In genomic region chr5:139517683-139518564, GRCh38 we compare ENCODE assay signal across 8 cellular contexts. TPM values are rescaled to one million over a fixed set of nuclear protein-coding genes. Genes with fewer than 3 reads are reported as not detected.
DNase-seq lines count a peak whose midpoint lies in the region; ATAC-seq and TF ChIP-seq lines count a peak whose summit lies in the region.

No MANE protein-coding gene starts in this region.

- H3K27me3 ChIP-seq in liver (ENCODE audit: control insufficient read depth in 4 of 4, insufficient read depth in 4 of 4, low read length in 3 of 4), result no peaks in the 10 kb centered on the region

- H3K27ac ChIP-seq in liver (ENCODE audit: low read depth in 1 of 2, low read length in 2 of 2), result peak overlapping the region; percentile 73

- no peaks in the 10 kb centered on the region for H3K9me3 ChIP-seq in liver (ENCODE audit: control insufficient read depth in 4 of 4, low read length in 3 of 4)

- peak; percentile 94 for TF ChIP-seq CTCF in liver (IDR thresholded peaks at IDR 0.05; ENCODE audit: low read depth, low read length, missing input control)

- intact Hi-C loops in activated CD4-positive, alpha-beta T cell treated with anti-CD3 and anti-CD28 coated beads, Interleukin-2, amount 10 ng/mL, durations not matched to agents 24 days and 14 days (cut with micrococcal nuclease), result loop anchor here (1.0 to 5.0 kb wide), 4 partner anchors 36 to 247 kb away; partner anchors contain the start of genes PAIP2, STING1 and UBE2D2
- intact Hi-C loops in dendritic cell treated with granulocyte-macrophage colony-stimulating factor and Interleukin-4, amounts not matched to agents 40 ng/mL and 50 ng/mL, for 4 days (cut with micrococcal nuclease), result loop anchor here (2.0 kb wide), 1 partner anchor 43 kb away; the partner anchor contains the start of gene UBE2D2

- peak overlapping the region; percentile 47 to 76 (median 54) for H3K4me3 ChIP-seq in liver (ENCODE audit: low read depth in 1 of 3, low read length in 3 of 3)

- H3K27ac Mint-ChIP-seq in activated CD4-positive, alpha-beta T cell treated with anti-CD3 and anti-CD28 coated beads, Interleukin-2, amount 10 ng/mL, durations not matched to agents 24 days and 14 days, result peak overlapping the region; percentile 93
- H3K27ac Mint-ChIP-seq in dendritic cell treated with granulocyte-macrophage colony-stimulating factor and Interleukin-4, amounts not matched to agents 40 ng/mL and 50 ng/mL, for 4 days, result peak overlapping the region; percentile 88

- H3K9ac ChIP-seq in liver (ENCODE audit: low read depth in 1 of 2, low read length in 2 of 2), result peak overlapping the region; percentile 67 to 90

- DNase-seq in AML-193 (lab: John Stamatoyannopoulos, UW), result peak; percentile 64 to 71
- DNase-seq in NCI-H446 (lab: John Stamatoyannopoulos, UW), result peak; percentile 53 to 94
- peak; percentile 98 for DNase-seq in activated CD4-positive, alpha-beta T cell treated with anti-CD3 and anti-CD28 coated beads, Interleukin-2, amount 10 ng/mL, durations not matched to agents 24 days and 14 days
- peak; percentile 89 for DNase-seq in stimulated activated CD4-positive, alpha-beta T cell treated with anti-CD3 and anti-CD28 coated beads, Interleukin-4, amount 100 ng/mL, for 24 hours

- H3K27me3 Mint-ChIP-seq in activated CD4-positive, alpha-beta T cell treated with anti-CD3 and anti-CD28 coated beads, Interleukin-2, amount 10 ng/mL, durations not matched to agents 24 days and 14 days, result no peaks in the 10 kb centered on the region
- peaks cover 5% of the 10 kb centered on the region for H3K27me3 Mint-ChIP-seq in dendritic cell treated with granulocyte-macrophage colony-stimulating factor and Interleukin-4, amounts not matched to agents 40 ng/mL and 50 ng/mL, for 4 days

- peaks cover 0 to 9% (median 2%) of the 10 kb centered on the region in 4 donors for H3K4me1 ChIP-seq in liver (ENCODE audit: control insufficient read depth in 4 of 4, insufficient read depth in 4 of 4, low read length in 3 of 4)

- H3K36me3 ChIP-seq in liver (ENCODE audit: control insufficient read depth in 4 of 4, insufficient read depth in 3 of 4, low read depth in 1 of 4, low read length in 3 of 4), result no peaks in the 10 kb centered on the region

- H3K9me3 Mint-ChIP-seq in activated CD4-positive, alpha-beta T cell treated with anti-CD3 and anti-CD28 coated beads, Interleukin-2, amount 10 ng/mL, durations not matched to agents 24 days and 14 days, result no peaks in the 10 kb centered on the region
- no peaks in the 10 kb centered on the region for H3K9me3 Mint-ChIP-seq in dendritic cell treated with granulocyte-macrophage colony-stimulating factor and Interleukin-4, amounts not matched to agents 40 ng/mL and 50 ng/mL, for 4 days

- H3K36me3 Mint-ChIP-seq in activated CD4-positive, alpha-beta T cell treated with anti-CD3 and anti-CD28 coated beads, Interleukin-2, amount 10 ng/mL, durations not matched to agents 24 days and 14 days (ENCODE audit: low read depth), result no peaks in the 10 kb centered on the region
- peaks cover 4% of the 10 kb centered on the region for H3K36me3 Mint-ChIP-seq in dendritic cell treated with granulocyte-macrophage colony-stimulating factor and Interleukin-4, amounts not matched to agents 40 ng/mL and 50 ng/mL, for 4 days (ENCODE audit: low read depth)

- peak overlapping the region; percentile 83 for H3K4me3 Mint-ChIP-seq in activated CD4-positive, alpha-beta T cell treated with anti-CD3 and anti-CD28 coated beads, Interleukin-2, amount 10 ng/mL, durations not matched to agents 24 days and 14 days
- H3K4me3 Mint-ChIP-seq in dendritic cell treated with granulocyte-macrophage colony-stimulating factor and Interleukin-4, amounts not matched to agents 40 ng/mL and 50 ng/mL, for 4 days, result peak overlapping the region; percentile 89

- WGBS in liver, result 5% methylated on average over 56 of the region's 56 CpGs

- peaks cover 28% of the 10 kb centered on the region for H3K4me1 Mint-ChIP-seq in activated CD4-positive, alpha-beta T cell treated with anti-CD3 and anti-CD28 coated beads, Interleukin-2, amount 10 ng/mL, durations not matched to agents 24 days and 14 days
- peaks cover 24% of the 10 kb centered on the region for H3K4me1 Mint-ChIP-seq in dendritic cell treated with granulocyte-macrophage colony-stimulating factor and Interleukin-4, amounts not matched to agents 40 ng/mL and 50 ng/mL, for 4 days (ENCODE audit: low read depth)

- peak; percentile 88 for ATAC-seq in GM18907 (IDR thresholded peaks at IDR 0.05; ENCODE audit: unreplicated experiment)
- ATAC-seq in HG03139 (IDR thresholded peaks at IDR 0.05; ENCODE audit: unreplicated experiment), result peak; percentile 62

- TF ChIP-seq RAD21 in liver (IDR thresholded peaks at IDR 0.05), result peak; percentile 77 to 86

TF ChIP-seq in liver, 16 proteins besides CTCF, POLR2A, EP300 and RAD21:
- TF ChIP-seq TAF1 (conservative IDR thresholded peaks at IDR 0.05) (peak; percentile 52), SP1 (IDR thresholded peaks at IDR 0.05) (peak; percentile 22), JUND (IDR thresholded peaks at IDR 0.05) (peak; percentile 88 to 92), ATF3 (IDR thresholded peaks at IDR 0.05) (no peak), YY1 (IDR thresholded peaks at IDR 0.05) (peak; percentile 23), FOXA2 (IDR thresholded peaks at IDR 0.05) (no peak), GABPA (IDR thresholded peaks at IDR 0.05 in 1 of 2, conservative IDR thresholded peaks at IDR 0.05 in 1 of 2) (no peak), FOXA1 (IDR thresholded peaks at IDR 0.05) (no peak), RXRA (IDR thresholded peaks at IDR 0.05) (peak in 1 of 2 donors; percentile 19), REST (IDR thresholded peaks at IDR 0.05) (no peak), EGR1 (IDR thresholded peaks at IDR 0.05; ENCODE audit: low read depth in 2 of 2) (no peak), HNF4A (conservative IDR thresholded peaks at IDR 0.05) (no peak), NR2F2 (IDR thresholded peaks at IDR 0.05) (peak; percentile 89), ZBTB33 (IDR thresholded peaks at IDR 0.05) (no peak)

RNA-seq across cellular contexts. Expression of gene STING1, which starts 35.4 kb away (rescaled TPM):
- total RNA-seq in activated CD4-positive, alpha-beta T cell treated with anti-CD3 and anti-CD28 coated beads, Interleukin-2, amount 10 ng/mL, durations not matched to agents 24 days and 14 days, result 198 and 201 TPM in 2 replicates
- 10 to 100 TPM; 10.1 to 13.6 TPM for total RNA-seq in liver
- polyA plus RNA-seq in liver, result 10 to 100 TPM in 1 of 2 donors, 1 to 10 TPM in 1; 6.3 to 10.4 TPM

RNA-seq across cellular contexts. Expression of gene UBE2D2, which starts 43.2 kb away (rescaled TPM):
- 272 and 275 TPM in 2 replicates for total RNA-seq in activated CD4-positive, alpha-beta T cell treated with anti-CD3 and anti-CD28 coated beads, Interleukin-2, amount 10 ng/mL, durations not matched to agents 24 days and 14 days
- 10 to 100 TPM; 17.0 to 53.6 TPM for total RNA-seq in liver
- 10 to 100 TPM; 38.5 to 44.2 TPM for polyA plus RNA-seq in liver

RNA-seq across cellular contexts. Expression of gene SMIM33, which starts 47.1 kb away (rescaled TPM):
- total RNA-seq in activated CD4-positive, alpha-beta T cell treated with anti-CD3 and anti-CD28 coated beads, Interleukin-2, amount 10 ng/mL, durations not matched to agents 24 days and 14 days, result 0.37 and 0.38 TPM in 2 replicates
- total RNA-seq in liver, result under 1 TPM in 1 of 2 donors, not detected in 1; 0.05 TPM
- polyA plus RNA-seq in liver, result not detected

RNA-seq across cellular contexts. Expression of gene ECSCR, which starts 55.4 kb away (rescaled TPM):
- total RNA-seq in activated CD4-positive, alpha-beta T cell treated with anti-CD3 and anti-CD28 coated beads, Interleukin-2, amount 10 ng/mL, durations not matched to agents 24 days and 14 days, result 1.6 and 1.7 TPM in 2 replicates
- 1 to 10 TPM; 3.4 to 3.6 TPM for total RNA-seq in liver
- polyA plus RNA-seq in liver, result 1 to 10 TPM; 3.2 to 4.9 TPM

Comparison
In these comparisons a context has a peak if more than half of its experiments do, and no peak if none do; other contexts are left out.
1. Peak in every context shown above with its lines: DNase-seq, ATAC-seq, H3K4me3 ChIP-seq and H3K27ac ChIP-seq.
2. RNA of gene STING1, which starts 35.4 kb away (total RNA-seq): 198 to 201 TPM in activated CD4-positive, alpha-beta T cell treated with anti-CD3 and anti-CD28 coated beads, Interleukin-2, amount 10 ng/mL, durations not matched to agents 24 days and 14 days; 10.1 to 13.6 TPM in liver; every median in the first group is over 10 times any median in the second.